8 cellular contexts compared by ENCODE assay signal in genomic region chr2:96320326-96321229, GRCh38. TPM values are rescaled to one million over a fixed set of nuclear protein-coding genes. Genes with fewer than 3 reads are reported as not detected.
DNase-seq lines count a peak whose midpoint lies in the region; ATAC-seq, FAIRE-seq and TF ChIP-seq lines count a peak whose summit lies in the region.

No MANE protein-coding gene starts in this region.

- H4K20me1 ChIP-seq in astrocyte (ENCODE audit: insufficient read depth, low read length), result no peaks in the 10 kb centered on the region

- H2AFZ ChIP-seq in astrocyte (ENCODE audit: low read depth, low read length), result peak overlapping the region; percentile 96

- POLR2A ChIA-PET in CD8-positive, alpha-beta memory T cell (lab: Charles Lee), result interaction anchor here (0.6 to 4.2 kb wide), 8 partner anchors 10 to 217 kb away, joined by 3 to 42 read pairs (median 10); partner anchors contain the start of genes ARID5A, NCAPH, SNRNP200 and STARD7

- H3K27ac Mint-ChIP-seq in CD8-positive, alpha-beta memory T cell, result peak overlapping the region; percentile 20 to 96 (median 81)
- peak overlapping the region; percentile 43 for H3K27ac Mint-ChIP-seq in astrocyte (ENCODE audit: unreplicated experiment)
- H3K27ac Mint-ChIP-seq in mesothelial cell of epicardium, result no peak overlapping the region

- H3K9me3 ChIP-seq in CD8-positive, alpha-beta memory T cell (ENCODE audit: low read length), result no peaks in the 10 kb centered on the region
- H3K9me3 ChIP-seq in astrocyte (ENCODE audit: insufficient read depth, low read depth, low read length), result no peaks in the 10 kb centered on the region

- H3K27ac ChIP-seq in CD8-positive, alpha-beta memory T cell (ENCODE audit: low read depth, low read length), result peak overlapping the region; percentile 55
- H3K27ac ChIP-seq in astrocyte (ENCODE audit: low read depth, low read length), result no peak overlapping the region

- H3K36me3 ChIP-seq in CD8-positive, alpha-beta memory T cell (ENCODE audit: insufficient read depth, low read length), result no peaks in the 10 kb centered on the region
- no peaks in the 10 kb centered on the region for H3K36me3 ChIP-seq in astrocyte (ENCODE audit: insufficient read depth, low read length)

- H3K27me3 Mint-ChIP-seq in CD8-positive, alpha-beta memory T cell, result no peaks in the 10 kb centered on the region
- H3K27me3 Mint-ChIP-seq in astrocyte (ENCODE audit: low read depth, unreplicated experiment) (peaks cover 42% of the 10 kb centered on the region), mesothelial cell of epicardium (ENCODE audit: low read depth) (peaks cover 81% of the 10 kb centered on the region)

- CTCF ChIA-PET in CD8-positive, alpha-beta memory T cell (lab: Charles Lee), result interaction anchor here (1.1 to 3.5 kb wide), 14 partner anchors 9 to 537 kb away, joined by 3 to 30 read pairs (median 5); partner anchors contain the start of genes ANKRD39, NCAPH and SNRNP200

- peaks cover 57 to 76% (median 73%) of the 10 kb centered on the region in 3 donors for H3K4me1 Mint-ChIP-seq in CD8-positive, alpha-beta memory T cell
- H3K4me1 Mint-ChIP-seq in astrocyte (ENCODE audit: low read depth, unreplicated experiment) (peaks cover 1% of the 10 kb centered on the region), mesothelial cell of epicardium (peaks cover 10% of the 10 kb centered on the region)

- H3K79me2 ChIP-seq in astrocyte (ENCODE audit: insufficient read depth, low read length), result no peaks in the 10 kb centered on the region

- H3K4me1 ChIP-seq in CD8-positive, alpha-beta memory T cell (ENCODE audit: insufficient read depth, low read length), result peaks cover 33% of the 10 kb centered on the region
- H3K4me1 ChIP-seq in astrocyte (ENCODE audit: insufficient read depth, low read length), result peaks cover 20% of the 10 kb centered on the region

- no peaks in the 10 kb centered on the region for H3K9me3 Mint-ChIP-seq in CD8-positive, alpha-beta memory T cell
- peaks cover 2% of the 10 kb centered on the region for H3K9me3 Mint-ChIP-seq in astrocyte (ENCODE audit: unreplicated experiment)
- no peaks in the 10 kb centered on the region for H3K9me3 Mint-ChIP-seq in mesothelial cell of epicardium

- H3K4me3 Mint-ChIP-seq in CD8-positive, alpha-beta memory T cell, result peak overlapping the region; percentile 86 to 95 (median 91)
- peak overlapping the region; percentile 88 for H3K4me3 Mint-ChIP-seq in astrocyte (ENCODE audit: unreplicated experiment)
- H3K4me3 Mint-ChIP-seq in mesothelial cell of epicardium, result peak overlapping the region; percentile 76

- H3K4me2 ChIP-seq in astrocyte (ENCODE audit: low read length), result peak overlapping the region; percentile 97

- FAIRE-seq in astrocyte (lab: Jason Lieb, UNC), result no peak

- H3K36me3 Mint-ChIP-seq in CD8-positive, alpha-beta memory T cell, result peaks cover 0 to 26% (median 3%) of the 10 kb centered on the region in 3 donors
- H3K36me3 Mint-ChIP-seq in astrocyte (ENCODE audit: low read depth, unreplicated experiment) (peaks cover 2% of the 10 kb centered on the region), mesothelial cell of epicardium (no peaks in the 10 kb centered on the region)

- TF ChIP-seq CTCF in astrocyte (IDR thresholded peaks at IDR 0.05; ENCODE audit: insufficient read depth, low read depth, low read length) (no peak), mesothelial cell of epicardium (IDR thresholded peaks at IDR 0.05; ENCODE audit: unreplicated experiment) (no peak)

- no peaks in the 10 kb centered on the region for H3K27me3 ChIP-seq in CD8-positive, alpha-beta memory T cell (ENCODE audit: insufficient read depth, low read length, poor library complexity, severe bottlenecking)
- peaks cover 15% of the 10 kb centered on the region for H3K27me3 ChIP-seq in astrocyte (ENCODE audit: insufficient read depth, low read length)

- H3K4me3 ChIP-seq in CD8-positive, alpha-beta memory T cell (ENCODE audit: low read length), result peak overlapping the region; percentile 47
- peak overlapping the region; percentile 73 for H3K4me3 ChIP-seq in astrocyte (ENCODE audit: insufficient read depth, low read depth, low read length)

- no peak for DNase-seq in CD8-positive, alpha-beta memory T cell
- DNase-seq in astrocyte (ENCODE audit: low read depth) (no peak), mesothelial cell of epicardium (ENCODE audit: low spot score in 2 of 2, unreplicated experiment in 2 of 2) (no peak), CD1c-positive myeloid dendritic cell (ENCODE audit: extremely low spot score) (no peak), occipital lobe (lab: John Stamatoyannopoulos, UW) (no peak)

- H3K9ac ChIP-seq in astrocyte (ENCODE audit: low read length), result peak overlapping the region; percentile 62

- ATAC-seq in HG03196 (IDR thresholded peaks at IDR 0.05; ENCODE audit: unreplicated experiment) (peak; percentile 16), GM21423 (IDR thresholded peaks at IDR 0.05; ENCODE audit: unreplicated experiment) (no peak), HG03108 (IDR thresholded peaks at IDR 0.05; ENCODE audit: unreplicated experiment) (no peak)

RNA-seq across cellular contexts. Expression of gene ITPRIPL1, which starts 4.5 kb away (rescaled TPM):
- total RNA-seq in CD8-positive, alpha-beta memory T cell, result 10 to 100 TPM; 55.5 to 58.3 TPM
- 17.5 TPM for polyA plus RNA-seq in CD8-positive, alpha-beta memory T cell
- 0.10 and 0.45 TPM in 2 replicates for total RNA-seq in astrocyte
- 8.9 to 12.0 TPM (median 10.9 TPM) in 3 replicates for total RNA-seq in mesothelial cell of epicardium
- 7.5 TPM for total RNA-seq in occipital lobe

RNA-seq across cellular contexts. Expression of gene NCAPH, which starts 15.0 kb away (rescaled TPM):
- 10 to 100 TPM; 59.5 to 65.6 TPM for total RNA-seq in CD8-positive, alpha-beta memory T cell
- 1.3 TPM for polyA plus RNA-seq in CD8-positive, alpha-beta memory T cell
- total RNA-seq in astrocyte (2.5 and 2.8 TPM in 2 replicates), mesothelial cell of epicardium (13.1 to 13.9 TPM (median 13.6 TPM) in 3 replicates), occipital lobe (2.3 TPM)

RNA-seq across cellular contexts. Expression of gene SNRNP200, which starts 15.2 kb away (rescaled TPM):
- 100 to 1,000 TPM; 203 to 206 TPM for total RNA-seq in CD8-positive, alpha-beta memory T cell
- 108 TPM for polyA plus RNA-seq in CD8-positive, alpha-beta memory T cell
- 97.3 and 101 TPM in 2 replicates for total RNA-seq in astrocyte
- 195 to 200 TPM (median 199 TPM) in 3 replicates for total RNA-seq in mesothelial cell of epicardium
- 40.4 TPM for total RNA-seq in occipital lobe

RNA-seq across cellular contexts. Expression of gene CIAO1, which starts 54.6 kb away (rescaled TPM):
- total RNA-seq in CD8-positive, alpha-beta memory T cell, result 10 to 100 TPM; 73.8 to 77.9 TPM
- polyA plus RNA-seq in CD8-positive, alpha-beta memory T cell, result 104 TPM
- 56.3 and 58.6 TPM in 2 replicates for total RNA-seq in astrocyte
- total RNA-seq in mesothelial cell of epicardium, result 73.8 to 74.6 TPM (median 74.2 TPM) in 3 replicates
- 80.3 TPM for total RNA-seq in occipital lobe

RNA-seq across cellular contexts. Expression of gene TMEM127, which starts 54.8 kb away (rescaled TPM):
- total RNA-seq in CD8-positive, alpha-beta memory T cell, result 10 to 100 TPM; 29.8 to 33.4 TPM
- polyA plus RNA-seq in CD8-positive, alpha-beta memory T cell, result 46.8 TPM
- 41.7 and 45.5 TPM in 2 replicates for total RNA-seq in astrocyte
- total RNA-seq in mesothelial cell of epicardium, result 30.1 to 36.2 TPM (median 32.5 TPM) in 3 replicates
- 19.7 TPM for total RNA-seq in occipital lobe
